Comparison of ENCODE assay signal across 8 cellular contexts in the genomic region with DNA sequence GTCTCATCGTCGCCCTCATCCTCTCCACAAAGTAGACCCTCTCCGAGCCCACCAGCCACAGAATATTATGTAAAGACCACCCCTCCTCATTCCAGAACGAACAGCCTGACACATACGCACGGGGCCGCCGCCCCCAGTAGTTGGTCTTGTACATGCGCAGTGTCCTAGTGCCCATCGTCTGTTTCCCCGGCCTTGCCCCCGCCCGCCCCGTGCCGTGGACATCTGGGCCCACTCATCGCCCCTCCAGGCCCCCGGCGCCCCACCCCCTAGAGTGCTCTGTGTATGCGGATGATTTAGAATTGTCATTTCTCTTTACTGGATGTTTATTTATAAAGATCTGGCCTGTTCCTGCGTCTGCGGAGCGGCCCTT. TPM values are rescaled to one million over a fixed set of nuclear protein-coding genes. Genes with fewer than 3 reads are reported as not detected.
DNase-seq lines count a peak whose midpoint lies in the region; ATAC-seq, FAIRE-seq and TF ChIP-seq lines count a peak whose summit lies in the region.

No MANE protein-coding gene starts in this region.

- H3K4me1 ChIP-seq in Caco-2, result peaks cover 38% of the 10 kb centered on the region
- peaks cover 61 to 68% (median 65%) of the 10 kb centered on the region in 4 donors for H3K4me1 ChIP-seq in esophagus muscularis mucosa
- peaks cover 38% of the 10 kb centered on the region for H3K4me1 ChIP-seq in prostate gland (replicated peaks)

- TF ChIP-seq CTCF in Caco-2 (IDR thresholded peaks at IDR 0.05; ENCODE audit: insufficient read depth in 1 of 2, low read depth in 1 of 2, low read length in 1 of 2, severe bottlenecking in 1 of 2, unreplicated experiment in 1 of 2) (no peak), esophagus muscularis mucosa (IDR thresholded peaks at IDR 0.05) (no peak), prostate gland (IDR thresholded peaks at IDR 0.05) (no peak), D721Med (IDR thresholded peaks at IDR 0.05; ENCODE audit: insufficient read depth, missing control alignments) (no peak)

- H3K36me3 Mint-ChIP-seq in Caco-2 (ENCODE audit: insufficient read depth, unreplicated experiment), result peaks cover 70% of the 10 kb centered on the region

- H3K36me3 ChIP-seq in Caco-2 (ENCODE audit: control insufficient read depth, insufficient read depth, low read length) (peaks cover 5% of the 10 kb centered on the region), SK-N-MC (ENCODE audit: insufficient read depth, low read length) (peaks cover 2% of the 10 kb centered on the region; the same call in 1 of the 2 replicates), esophagus muscularis mucosa (peaks cover 0 to 37% (median 33%) of the 10 kb centered on the region in 4 donors), prostate gland (no peaks in the 10 kb centered on the region)

- H3K27me3 Mint-ChIP-seq in Caco-2 (ENCODE audit: insufficient read depth, unreplicated experiment), result no peaks in the 10 kb centered on the region

- no peaks in the 10 kb centered on the region for H3K9me3 Mint-ChIP-seq in Caco-2 (ENCODE audit: unreplicated experiment)

- no peak overlapping the region for H3K4me3 ChIP-seq in Caco-2 (ENCODE audit: low read depth, low read length)
- peak overlapping the region; percentile 70 for H3K4me3 ChIP-seq in SK-N-MC
- peak overlapping the region; percentile 65 to 87 (median 73) for H3K4me3 ChIP-seq in esophagus muscularis mucosa
- H3K4me3 ChIP-seq in prostate gland, result peak overlapping the region in 1 of 2 donors; percentile 77

- H3K27ac Mint-ChIP-seq in Caco-2 (ENCODE audit: unreplicated experiment), result peak overlapping the region; percentile 89

- no peaks in the 10 kb centered on the region for H3K9me3 ChIP-seq in Caco-2
- no peaks in the 10 kb centered on the region for H3K9me3 ChIP-seq in SK-N-MC (ENCODE audit: low read depth, low read length)
- H3K9me3 ChIP-seq in esophagus muscularis mucosa, result no peaks in the 10 kb centered on the region
- H3K9me3 ChIP-seq in prostate gland, result no peaks in the 10 kb centered on the region

- H3K4me3 Mint-ChIP-seq in Caco-2 (ENCODE audit: unreplicated experiment), result peak overlapping the region; percentile 87

- POLR2A ChIA-PET in Caco-2 (lab: Charles Lee), result interaction anchor here (0.8 to 1.7 kb wide), 4 partner anchors 11 to 89 kb away, joined by 3 to 15 read pairs (median 7); partner anchors contain the start of gene CEMP1

- FAIRE-seq in D721Med (lab: Jason Lieb, UNC), result no peak

- 45% methylated on average over 21 of the region's 22 CpGs for WGBS in esophagus muscularis mucosa
- WGBS in prostate gland, result 40% methylated on average over 22 of the region's 22 CpGs

- DNase-seq in Caco-2, result no peak
- no peak for DNase-seq in SK-N-MC (ENCODE audit: low read depth, low spot score)
- DNase-seq in esophagus muscularis mucosa (ENCODE audit: extremely low spot score), result no peak
- DNase-seq in prostate gland (ENCODE audit: low spot score), result no peak
- DNase-seq in NCI-H526 treated with DMSO at 0.1 percent for 48 hours (lab: John Stamatoyannopoulos, UW), result no peak
- no peak for DNase-seq in D721Med (ENCODE audit: insufficient read length, low spot score)
- DNase-seq in GM19238 (ENCODE audit: insufficient read length, low spot score), result no peak

- intact Hi-C loops in Caco-2 (cut with micrococcal nuclease; ENCODE audit: unreplicated experiment), result no loop called here
- intact Hi-C loops in esophagus muscularis mucosa (cut with DNase I), result no loop called here
- intact Hi-C loops in prostate gland (cut with DNase I), result no loop called here

- BruUV-seq in Caco-2 (replicated peaks; lab: Mats Ljungman, UMichigan), result no TSS peak

- peak overlapping the region; percentile 45 for H3K9ac ChIP-seq in SK-N-MC (ENCODE audit: insufficient read length)

- peaks cover 45% of the 10 kb centered on the region for H3K4me1 Mint-ChIP-seq in Caco-2 (ENCODE audit: low read depth, unreplicated experiment)

- TF ChIP-seq EP300 in esophagus muscularis mucosa (IDR thresholded peaks at IDR 0.05), result no peak

- no peak for ATAC-seq in GM19035 (IDR thresholded peaks at IDR 0.05; ENCODE audit: unreplicated experiment)

- H3K27ac ChIP-seq in SK-N-MC (peak overlapping the region; percentile 88), esophagus muscularis mucosa (replicated peaks in 1 of 4) (peak overlapping the region; percentile 92 to 100 (median 98)), prostate gland (peak overlapping the region; percentile 57 to 81)

- TF ChIP-seq POLR2A in esophagus muscularis mucosa (IDR thresholded peaks at IDR 0.05; ENCODE audit: low read depth), result no peak
- TF ChIP-seq POLR2A in prostate gland (IDR thresholded peaks at IDR 0.05), result no peak

- CTCF ChIA-PET in Caco-2 (lab: Charles Lee), result interaction anchor here (0.6 to 1.4 kb wide), 3 partner anchors 13 to 400 kb away, joined by 3 to 4 read pairs (median 4); no protein-coding TSS in a partner anchor

- H3K27me3 ChIP-seq in Caco-2 (replicated peaks; ENCODE audit: control insufficient read depth, insufficient read depth, low read length) (no peaks in the 10 kb centered on the region), esophagus muscularis mucosa (peaks cover 0 to 2% (median 0%) of the 10 kb centered on the region in 4 donors), prostate gland (replicated peaks; ENCODE audit: insufficient read depth) (no peaks in the 10 kb centered on the region)

RNA-seq across cellular contexts. Expression of gene AMDHD2, which starts 0.5 kb away (rescaled TPM):
- 62.3 and 67.2 TPM in 2 replicates for total RNA-seq in Caco-2 (2022)
- 10 to 100 TPM; 20.0 to 33.2 (median 26.4) TPM for total RNA-seq in esophagus muscularis mucosa
- 10 to 100 TPM; 41.4 to 78.1 TPM for total RNA-seq in prostate gland

RNA-seq across cellular contexts. Expression of gene ATP6V0C, which starts 5.9 kb away (rescaled TPM):
- total RNA-seq in Caco-2 (2022) (200 and 204 TPM in 2 replicates), esophagus muscularis mucosa (10 to 100 TPM; 42.8 to 85.0 (median 69.0) TPM), prostate gland (100 to 1,000 TPM; 114 to 164 TPM)

RNA-seq across cellular contexts. Expression of gene CEMP1, which starts 11.5 kb away (rescaled TPM):
- total RNA-seq in Caco-2 (2022), result 0.63 and 0.68 TPM in 2 replicates
- not detected for total RNA-seq in esophagus muscularis mucosa
- 1 to 10 TPM; 1.3 to 8.1 TPM for total RNA-seq in prostate gland

RNA-seq across cellular contexts. Expression of gene PDPK1, which starts 18.1 kb away (rescaled TPM):
- 60.5 and 69.8 TPM in 2 replicates for total RNA-seq in Caco-2 (2022)
- total RNA-seq in esophagus muscularis mucosa, result 10 to 100 TPM; 28.3 to 45.7 (median 35.0) TPM
- total RNA-seq in prostate gland, result 10 to 100 TPM; 33.1 to 73.2 TPM

RNA-seq across cellular contexts. Expression of gene TBC1D24, which starts 44.8 kb away (rescaled TPM):
- total RNA-seq in Caco-2 (2022), result 20.8 and 22.6 TPM in 2 replicates
- total RNA-seq in esophagus muscularis mucosa, result 10 to 100 TPM in 2 of 4 donors, 1 to 10 TPM in 2; 7.0 to 14.1 (median 11.5) TPM
- total RNA-seq in prostate gland, result 10 to 100 TPM; 22.4 to 26.2 TPM
